8 cellular contexts compared by ENCODE assay signal in the genomic region with DNA sequence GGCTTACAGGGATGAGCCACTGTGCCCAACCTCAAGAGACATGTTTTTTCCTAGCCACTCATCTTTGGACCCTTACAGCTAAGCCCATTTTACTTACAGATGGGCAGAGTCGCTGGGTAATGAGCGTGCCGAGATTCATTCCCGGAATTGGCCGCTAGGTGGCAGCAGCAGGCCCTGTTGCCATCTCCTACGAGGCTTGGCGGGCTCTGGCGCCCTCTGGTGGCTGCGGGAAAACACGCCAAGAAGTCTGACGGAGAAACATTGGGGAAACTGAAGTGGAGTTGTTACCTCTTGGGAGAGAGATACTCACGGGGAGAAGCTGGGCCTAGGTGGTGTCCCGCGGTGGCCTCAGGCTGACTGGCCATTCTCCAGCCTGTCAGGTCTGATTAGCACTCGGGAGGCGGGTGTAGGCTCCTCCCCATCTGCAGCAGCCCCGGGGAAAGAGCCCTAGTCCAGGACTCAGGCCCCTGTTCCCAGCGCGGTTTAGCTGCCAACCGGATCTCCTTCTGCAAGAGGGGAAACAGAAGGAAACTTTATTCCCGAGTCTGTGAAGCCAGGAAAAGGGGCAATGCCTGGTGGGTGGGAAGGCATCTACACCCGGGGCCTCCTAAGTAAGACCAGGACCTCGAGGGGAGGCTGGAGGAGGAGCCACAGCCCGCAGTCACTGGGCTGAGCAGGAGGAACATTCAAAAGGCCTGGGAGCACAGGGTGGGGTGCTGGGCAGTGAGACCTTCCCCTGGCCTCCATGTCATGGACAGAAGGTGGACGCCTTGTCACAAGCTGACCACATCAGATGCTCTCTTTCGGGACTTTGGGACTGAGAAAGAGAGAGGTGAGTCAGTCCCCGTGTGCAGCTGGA. TPM values are rescaled to one million over a fixed set of nuclear protein-coding genes. Genes with fewer than 3 reads are reported as not detected.
DNase-seq lines count a peak whose midpoint lies in the region; ATAC-seq and TF ChIP-seq lines count a peak whose summit lies in the region.

No MANE protein-coding gene starts in this region.

- H3K27me3 ChIP-seq in BJ (ENCODE audit: control insufficient read depth, insufficient read depth, low read length): no peaks in the 10 kb centered on the region
- no peaks in the 10 kb centered on the region for H3K27me3 ChIP-seq in thyroid gland

- H3K36me3 ChIP-seq in BJ (ENCODE audit: control insufficient read depth, insufficient read depth, low read length) (peaks cover 14% of the 10 kb centered on the region), thyroid gland (peaks cover 14 to 24% of the 10 kb centered on the region in 2 donors)

- POLR2A ChIA-PET in BJ (lab: Charles Lee): no interaction called here

- no peak overlapping the region for H3K27ac ChIP-seq in thyroid gland

- intact Hi-C loops in thyroid gland (cut with DNase I): loop anchor here (5.0 kb wide), 2 partner anchors 81 to 171 kb away; no protein-coding TSS in a partner anchor

- DNase-seq in BJ (ENCODE audit: low read depth): peak; percentile 35
- peak; percentile 87 for DNase-seq in NCI-H1092 treated with DMSO at 0.1 percent for 48 hours (lab: John Stamatoyannopoulos, UW)
- DNase-seq in activated naive CD4-positive, alpha-beta T cell treated with Interleukin-2 at 50 U/mL for 16 hours: peak; percentile 97
- peak; percentile 89 for DNase-seq in germinal center (ENCODE audit: low spot score)
- DNase-seq in omental fat pad (ENCODE audit: low spot score): peak; percentile 87
- peak; percentile 92 to 95 for DNase-seq in thyroid gland

- TF ChIP-seq CTCF in BJ (IDR thresholded peaks at IDR 0.05; ENCODE audit: insufficient read depth, low read depth, low read length) (peak; percentile 100), omental fat pad (IDR thresholded peaks at IDR 0.05) (peak in 2 of 3 donors; percentile 100), thyroid gland (IDR thresholded peaks at IDR 0.05) (peak; percentile 100)

- H3K4me1 ChIP-seq in thyroid gland: peaks cover 0 to 5% of the 10 kb centered on the region in 2 donors

- ATAC-seq in GM21515 (IDR thresholded peaks at IDR 0.05; ENCODE audit: unreplicated experiment) (peak; percentile 44), SK-N-SH treated with all-trans-retinoic acid at 6 μM for 48 hours (peak; percentile 86), omental fat pad (ENCODE audit: low FRiP score) (peak; percentile 80)

- H3K4me3 ChIP-seq in BJ (ENCODE audit: low read depth, low read length) (no peak overlapping the region), thyroid gland (replicated peaks in 1 of 3) (no peak overlapping the region)

- CTCF ChIA-PET in BJ (lab: Yijun Ruan, JAX): interaction anchor here (0.6 to 5.4 kb wide), 39 partner anchors 9 to 712 kb away, joined by 3 to 59 read pairs (median 5); a partner anchor contains a TSS

- WGBS in thyroid gland, 2 donors: 9 to 14% methylated on average over 20 to 25 of the region's 27 CpGs

- TF ChIP-seq POLR2A in thyroid gland (IDR thresholded peaks at IDR 0.05): no peak

- no peaks in the 10 kb centered on the region for H3K9me3 ChIP-seq in thyroid gland

TF ChIP-seq in SK-N-SH treated with all-trans-retinoic acid at 6 μM for 48 hours, 23 proteins besides CTCF, POLR2A, EP300 and RAD21:
- TF ChIP-seq ZFP3 (CRISPR knock-in tag; IDR thresholded peaks at IDR 0.05): peak; percentile 82; the same call in 1 of the 2 replicates
- TF ChIP-seq, protein P1, sequence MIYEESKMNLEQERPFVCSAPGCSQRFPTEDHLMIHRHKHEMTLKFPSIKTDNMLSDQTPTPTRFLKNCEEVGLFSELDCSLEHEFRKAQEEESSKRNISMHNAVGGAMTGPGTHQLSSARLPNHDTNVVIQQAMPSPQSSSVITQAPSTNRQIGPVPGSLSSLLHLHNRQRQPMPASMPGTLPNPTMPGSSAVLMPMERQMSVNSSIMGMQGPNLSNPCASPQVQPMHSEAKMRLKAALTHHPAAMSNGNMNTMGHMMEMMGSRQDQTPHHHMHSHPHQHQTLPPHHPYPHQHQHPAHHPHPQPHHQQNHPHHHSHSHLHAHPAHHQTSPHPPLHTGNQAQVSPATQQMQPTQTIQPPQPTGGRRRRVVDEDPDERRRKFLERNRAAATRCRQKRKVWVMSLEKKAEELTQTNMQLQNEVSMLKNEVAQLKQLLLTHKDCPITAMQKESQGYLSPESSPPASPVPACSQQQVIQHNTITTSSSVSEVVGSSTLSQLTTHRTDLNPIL (CRISPR knock-in tag; IDR thresholded peaks at IDR 0.05; ENCODE audit: low read depth): 0 out of 2 replicates have a peak, but pooled peaks have one; percentile 11
- TF ChIP-seq RARB (CRISPR knock-in tag; IDR thresholded peaks at IDR 0.05): no peak
- no peak for TF ChIP-seq GLIS3 (CRISPR knock-in tag; IDR thresholded peaks at IDR 0.05)
- no peak for TF ChIP-seq SNAI2 (CRISPR knock-in tag; IDR thresholded peaks at IDR 0.05)
- TF ChIP-seq, protein P2, sequence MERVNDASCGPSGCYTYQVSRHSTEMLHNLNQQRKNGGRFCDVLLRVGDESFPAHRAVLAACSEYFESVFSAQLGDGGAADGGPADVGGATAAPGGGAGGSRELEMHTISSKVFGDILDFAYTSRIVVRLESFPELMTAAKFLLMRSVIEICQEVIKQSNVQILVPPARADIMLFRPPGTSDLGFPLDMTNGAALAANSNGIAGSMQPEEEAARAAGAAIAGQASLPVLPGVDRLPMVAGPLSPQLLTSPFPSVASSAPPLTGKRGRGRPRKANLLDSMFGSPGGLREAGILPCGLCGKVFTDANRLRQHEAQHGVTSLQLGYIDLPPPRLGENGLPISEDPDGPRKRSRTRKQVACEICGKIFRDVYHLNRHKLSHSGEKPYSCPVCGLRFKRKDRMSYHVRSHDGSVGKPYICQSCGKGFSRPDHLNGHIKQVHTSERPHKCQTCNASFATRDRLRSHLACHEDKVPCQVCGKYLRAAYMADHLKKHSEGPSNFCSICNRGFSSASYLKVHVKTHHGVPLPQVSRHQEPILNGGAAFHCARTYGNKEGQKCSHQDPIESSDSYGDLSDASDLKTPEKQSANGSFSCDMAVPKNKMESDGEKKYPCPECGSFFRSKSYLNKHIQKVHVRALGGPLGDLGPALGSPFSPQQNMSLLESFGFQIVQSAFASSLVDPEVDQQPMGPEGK (CRISPR knock-in tag; IDR thresholded peaks at IDR 0.05; ENCODE audit: borderline replicate concordance): no peak
- TF ChIP-seq ZNF8 (CRISPR knock-in tag; IDR thresholded peaks at IDR 0.05): no peak
- TF ChIP-seq ZFP30 (CRISPR knock-in tag; IDR thresholded peaks at IDR 0.05): no peak
- TF ChIP-seq ESRRG (CRISPR knock-in tag; IDR thresholded peaks at IDR 0.05): no peak
- TF ChIP-seq ZNF70 (CRISPR knock-in tag; IDR thresholded peaks at IDR 0.05): no peak
- TF ChIP-seq, protein P3, sequence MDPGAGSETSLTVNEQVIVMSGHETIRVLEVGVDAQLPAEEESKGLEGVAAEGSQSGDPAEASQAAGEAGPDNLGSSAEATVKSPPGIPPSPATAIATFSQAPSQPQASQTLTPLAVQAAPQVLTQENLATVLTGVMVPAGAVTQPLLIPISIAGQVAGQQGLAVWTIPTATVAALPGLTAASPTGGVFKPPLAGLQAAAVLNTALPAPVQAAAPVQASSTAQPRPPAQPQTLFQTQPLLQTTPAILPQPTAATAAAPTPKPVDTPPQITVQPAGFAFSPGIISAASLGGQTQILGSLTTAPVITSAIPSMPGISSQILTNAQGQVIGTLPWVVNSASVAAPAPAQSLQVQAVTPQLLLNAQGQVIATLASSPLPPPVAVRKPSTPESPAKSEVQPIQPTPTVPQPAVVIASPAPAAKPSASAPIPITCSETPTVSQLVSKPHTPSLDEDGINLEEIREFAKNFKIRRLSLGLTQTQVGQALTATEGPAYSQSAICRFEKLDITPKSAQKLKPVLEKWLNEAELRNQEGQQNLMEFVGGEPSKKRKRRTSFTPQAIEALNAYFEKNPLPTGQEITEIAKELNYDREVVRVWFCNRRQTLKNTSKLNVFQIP (CRISPR knock-in tag; IDR thresholded peaks at IDR 0.05; ENCODE audit: borderline replicate concordance, low read depth): no peak
TF ChIP-seq in SK-N-SH treated with all-trans-retinoic acid at 6 μM for 48 hours: peak in this region for 2.

RNA-seq across cellular contexts. Expression of a gene that starts 9.7 kb away (rescaled TPM):
- 59.7 and 91.9 TPM in 2 replicates for polyA plus RNA-seq in BJ (2011; rRNA removed)
- 35.4 and 59.8 TPM in 2 replicates for polyA minus RNA-seq in BJ (2011; rRNA and poly(A)+ RNA removed)
- total RNA-seq in omental fat pad: 10 to 100 TPM; 34.6 to 59.4 (median 53.0) TPM
- total RNA-seq in thyroid gland: 100 to 1,000 TPM in 1 of 4 donors, 10 to 100 TPM in 3; 80.0 to 112 (median 88.4) TPM

RNA-seq across cellular contexts. Expression of a gene that starts 31.4 kb away (rescaled TPM):
- polyA plus RNA-seq in BJ (2011; rRNA removed): not detected in 2 replicates
- polyA minus RNA-seq in BJ (2011; rRNA and poly(A)+ RNA removed): not detected in 2 replicates
- total RNA-seq in omental fat pad (1 to 10 TPM in 2 of 4 donors, not detected in 2; 1.7 TPM), thyroid gland (10 to 100 TPM in 1 of 4 donors, 1 to 10 TPM in 2, under 1 TPM in 1; 0.45 to 10.6 (median 2.5) TPM)

RNA-seq across cellular contexts. Expression of a gene that starts 42.2 kb away (rescaled TPM):
- polyA plus RNA-seq in BJ (2011; rRNA removed): 45.0 and 60.4 TPM in 2 replicates
- 18.6 and 23.4 TPM in 2 replicates for polyA minus RNA-seq in BJ (2011; rRNA and poly(A)+ RNA removed)
- total RNA-seq in omental fat pad (100 to 1,000 TPM; 117 to 174 (median 138) TPM), thyroid gland (100 to 1,000 TPM in 3 of 4 donors, 10 to 100 TPM in 1; 98.1 to 204 (median 172) TPM)

RNA-seq across cellular contexts. Expression of a gene that starts 49.8 kb away (rescaled TPM):
- polyA plus RNA-seq in BJ (2011; rRNA removed): 10.2 and 12.9 TPM in 2 replicates
- 12.9 and 21.2 TPM in 2 replicates for polyA minus RNA-seq in BJ (2011; rRNA and poly(A)+ RNA removed)
- total RNA-seq in omental fat pad (100 to 1,000 TPM in 2 of 4 donors, 10 to 100 TPM in 2; 37.8 to 147 (median 102) TPM), thyroid gland (10 to 100 TPM; 21.9 to 42.0 (median 30.8) TPM)

RNA-seq across cellular contexts. Expression of a gene that starts 50.7 kb away (rescaled TPM):
- polyA plus RNA-seq in BJ (2011; rRNA removed): 8.2 and 10.6 TPM in 2 replicates
- 5.4 and 8.1 TPM in 2 replicates for polyA minus RNA-seq in BJ (2011; rRNA and poly(A)+ RNA removed)
- total RNA-seq in omental fat pad (10 to 100 TPM in 1 of 4 donors, 1 to 10 TPM in 3; 5.3 to 13.1 (median 6.7) TPM), thyroid gland (10 to 100 TPM in 2 of 4 donors, 1 to 10 TPM in 2; 5.3 to 17.2 (median 9.4) TPM)

Comparison
In these comparisons a context has a peak if more than half of its experiments do, and no peak if none do; other contexts are left out.
1. DNase-seq: peak in every context shown above with its lines; median percentile 97 in activated naive CD4-positive, alpha-beta T cell treated with Interleukin-2 at 50 U/mL for 16 hours; 94 in thyroid gland; 89 in germinal center; 87 in NCI-H1092 treated with DMSO at 0.1 percent for 48 hours; 87 in omental fat pad; 35 in BJ.